ENCODE assay signal across 8 cellular contexts in genomic region chr2:177265386-177265690, GRCh38. TPM values are rescaled to one million over a fixed set of nuclear protein-coding genes. Genes with fewer than 3 reads are reported as not detected.
DNase-seq lines count a peak whose midpoint lies in the region; ATAC-seq and TF ChIP-seq lines count a peak whose summit lies in the region.

No MANE protein-coding gene starts in this region.

- no peaks in the 10 kb centered on the region for H3K27me3 ChIP-seq in adipocyte (replicated peaks; ENCODE audit: control insufficient read depth, insufficient read depth, low read length)
- H3K27me3 ChIP-seq in right cardiac atrium (ENCODE audit: control insufficient read depth, insufficient read depth) = no peaks in the 10 kb centered on the region

- TF ChIP-seq CTCF in NB4 (IDR thresholded peaks at IDR 0.05; ENCODE audit: low read depth, low read length) (peak; percentile 48), retinal pigment epithelial cell (conservative IDR thresholded peaks at IDR 0.05; ENCODE audit: low read depth, low read length) (peak; percentile 43)

- H3K9ac ChIP-seq in adipocyte (ENCODE audit: low read length) = peak overlapping the region; percentile 99

- no peaks in the 10 kb centered on the region for H3K9me3 ChIP-seq in adipocyte (ENCODE audit: control insufficient read depth, low read length)
- no peaks in the 10 kb centered on the region for H3K9me3 ChIP-seq in right cardiac atrium (ENCODE audit: control insufficient read depth, low read length)

- H3K36me3 ChIP-seq in adipocyte (ENCODE audit: control insufficient read depth, insufficient read depth, low read length, severe bottlenecking) = no peaks in the 10 kb centered on the region

- peaks cover 30% of the 10 kb centered on the region for H3K4me1 ChIP-seq in adipocyte (ENCODE audit: control insufficient read depth, insufficient read depth, low read length)
- no peaks in the 10 kb centered on the region for H3K4me1 ChIP-seq in right cardiac atrium (ENCODE audit: control insufficient read depth, insufficient read depth, low read length)

- TF ChIP-seq POLR2A in NB4 (IDR thresholded peaks at IDR 0.05; ENCODE audit: extremely low read depth, insufficient read length) = no peak

- under 1% methylated on average over 11 of the region's 11 CpGs for WGBS in right cardiac atrium

- intact Hi-C loops in right cardiac atrium (cut with DNase I) = loop anchor here in 3 of 4 donors (10.0 kb wide), 3 partner anchors 69 to 129 kb away; partner anchors contain the start of gene AGPS (in 1 of the 3)

- ATAC-seq in GM18873 (IDR thresholded peaks at IDR 0.05; ENCODE audit: low FRiP score, unreplicated experiment) (peak; percentile 4), right cardiac atrium (peak; percentile 27 to 28), HG02870 (IDR thresholded peaks at IDR 0.05; ENCODE audit: unreplicated experiment) (no peak)

- H3K4me3 ChIP-seq in NB4 (ENCODE audit: low read depth, low read length) = peak overlapping the region; percentile 68
- peak overlapping the region; percentile 93 for H3K4me3 ChIP-seq in adipocyte (ENCODE audit: low read length)
- H3K4me3 ChIP-seq in right cardiac atrium (ENCODE audit: low read length) = peak overlapping the region; percentile 90
- peak overlapping the region; percentile 75 for H3K4me3 ChIP-seq in retinal pigment epithelial cell (ENCODE audit: low read length)

- DNase-seq in CD1c-positive myeloid dendritic cell (ENCODE audit: extremely low spot score) (peak; percentile 83), NB4 (ENCODE audit: low read depth) (no peak), adipocyte (ENCODE audit: low read depth) (peak; percentile 80), right cardiac atrium (no peak), retinal pigment epithelial cell (ENCODE audit: low read depth) (no peak), GOT3 (lab: John Stamatoyannopoulos, UW) (no peak)

- H3K27ac ChIP-seq in right cardiac atrium (ENCODE audit: low read length) = peak overlapping the region; percentile 100

RNA-seq across cellular contexts. Expression of gene NFE2L2, which starts 0.8 kb away (rescaled TPM):
- 10 to 100 TPM; 70.0 to 95.7 (median 77.7) TPM for total RNA-seq in right cardiac atrium
- 55.8 TPM for polyA plus RNA-seq in right cardiac atrium

RNA-seq across cellular contexts. Expression of gene HNRNPA3, which starts 52.7 kb away (rescaled TPM):
- total RNA-seq in right cardiac atrium = 100 to 1,000 TPM in 1 of 4 donors, 10 to 100 TPM in 3; 66.9 to 110 (median 84.2) TPM
- polyA plus RNA-seq in right cardiac atrium = 74.1 TPM

Comparison
In these comparisons a context has a peak if more than half of its experiments do, and no peak if none do; other contexts are left out.
1. DNase-seq: peak in CD1c-positive myeloid dendritic cell (single experiment) and adipocyte (single experiment); none in NB4 (single experiment), right cardiac atrium (0 of 3), retinal pigment epithelial cell (single experiment) and GOT3 (single experiment).
2. Peak in every context shown above with its lines, with median percentiles within 50 percentile points of each other: H3K4me3 ChIP-seq.